ENCODE assay signal across 9 cellular contexts in genomic region chr20:21615617-21616080, GRCh38.
DNase-seq lines count a peak whose midpoint lies in the region; ATAC-seq and TF ChIP-seq lines count a peak whose summit lies in the region.
"Had no signal": no experiment of that assay in that cellular context is flagged by ENCODE, and none has a peak within 500 bp of the region (broad histone marks: within the 10 kb centered on the region; RNA-seq: fewer than 3 reads in every experiment).

No MANE protein-coding gene starts in this region.

- H3K4me3 ChIP-seq in WI38 (ENCODE audit: low read depth, low read length) (no peak overlapping the region), lower lobe of right lung (no peak overlapping the region), coronary artery (no peak overlapping the region)

- DNase-seq in EH (ENCODE audit: low read depth) (peak; percentile 21), GOT3 (lab: John Stamatoyannopoulos, UW) (peak; percentile 14), NCI-H1417 treated with DMSO at 0.1 percent for 48 hours (lab: John Stamatoyannopoulos, UW) (peak; percentile 69), lower lobe of right lung (peak; percentile 55), coronary artery (ENCODE audit: low spot score) (no peak)
- DNase-seq in stimulated activated naive B cell treated with anti-CD40 and anti-IgM and Interleukin-4, amounts not matched to agents 10 μg/mL and 1 μg/mL and 100 μg/mL, for 72 hours: peak; percentile 22

- TF ChIP-seq CTCF in WI38 (IDR thresholded peaks at IDR 0.05; ENCODE audit: low read depth, low read length) (peak; percentile 59), lower lobe of right lung (IDR thresholded peaks at IDR 0.05) (peak; percentile 70), coronary artery (IDR thresholded peaks at IDR 0.05) (no peak)

- peaks cover 0 to 2% of the 10 kb centered on the region in 2 donors for H3K4me1 Mint-ChIP-seq in stimulated activated naive B cell treated with anti-CD40 and anti-IgM and Interleukin-4, amounts not matched to agents 10 μg/mL and 1 μg/mL and 100 μg/mL, for 72 hours

- H3K27me3 ChIP-seq in lower lobe of right lung (ENCODE audit: low read depth): peaks cover 16% of the 10 kb centered on the region

- intact Hi-C loops in lower lobe of right lung (cut with DNase I): no loop called here

- ATAC-seq in lower lobe of right lung: peak; percentile 73 to 74
- peak; percentile 65 to 69 for ATAC-seq in stimulated activated naive B cell treated with anti-CD40 and anti-IgM and Interleukin-4, amounts not matched to agents 10 μg/mL and 1 μg/mL and 100 μg/mL, for 72 hours (replicated peaks)

- peaks cover 29 to 35% of the 10 kb centered on the region in 2 donors for H3K27me3 Mint-ChIP-seq in stimulated activated naive B cell treated with anti-CD40 and anti-IgM and Interleukin-4, amounts not matched to agents 10 μg/mL and 1 μg/mL and 100 μg/mL, for 72 hours

- no peak overlapping the region for H3K4me3 Mint-ChIP-seq in stimulated activated naive B cell treated with anti-CD40 and anti-IgM and Interleukin-4, amounts not matched to agents 10 μg/mL and 1 μg/mL and 100 μg/mL, for 72 hours

- peaks cover 0 to 2% of the 10 kb centered on the region in 2 donors for H3K9me3 Mint-ChIP-seq in stimulated activated naive B cell treated with anti-CD40 and anti-IgM and Interleukin-4, amounts not matched to agents 10 μg/mL and 1 μg/mL and 100 μg/mL, for 72 hours
- H3K9me3 Mint-ChIP-seq: activated naive CD4-positive, alpha-beta T cell treated with anti-CD3 and anti-CD28 coated beads, Interleukin-2, amount 50 U/mL, for 72 hours had no signal

- H3K27ac ChIP-seq in cingulate gyrus (ENCODE audit: low read depth, low read length) (peak overlapping the region; percentile 92), lower lobe of right lung (no peak overlapping the region), coronary artery (no peak overlapping the region)

- H3K27ac Mint-ChIP-seq in stimulated activated naive B cell treated with anti-CD40 and anti-IgM and Interleukin-4, amounts not matched to agents 10 μg/mL and 1 μg/mL and 100 μg/mL, for 72 hours: no peak overlapping the region
- H3K27ac Mint-ChIP-seq: activated naive CD4-positive, alpha-beta T cell treated with anti-CD3 and anti-CD28 coated beads, Interleukin-2, amount 50 U/mL, for 72 hours had no signal

- H3K36me3 Mint-ChIP-seq in stimulated activated naive B cell treated with anti-CD40 and anti-IgM and Interleukin-4, amounts not matched to agents 10 μg/mL and 1 μg/mL and 100 μg/mL, for 72 hours: no peaks in the 10 kb centered on the region
- H3K36me3 Mint-ChIP-seq: activated naive CD4-positive, alpha-beta T cell treated with anti-CD3 and anti-CD28 coated beads, Interleukin-2, amount 50 U/mL, for 72 hours had no signal

- no peaks in the 10 kb centered on the region for H3K9me3 ChIP-seq in lower lobe of right lung

- no peaks in the 10 kb centered on the region for H3K36me3 ChIP-seq in lower lobe of right lung

- H3K4me1 ChIP-seq in lower lobe of right lung: no peaks in the 10 kb centered on the region
